ENCODE assay signal across 1 cellular context in the genomic region with DNA sequence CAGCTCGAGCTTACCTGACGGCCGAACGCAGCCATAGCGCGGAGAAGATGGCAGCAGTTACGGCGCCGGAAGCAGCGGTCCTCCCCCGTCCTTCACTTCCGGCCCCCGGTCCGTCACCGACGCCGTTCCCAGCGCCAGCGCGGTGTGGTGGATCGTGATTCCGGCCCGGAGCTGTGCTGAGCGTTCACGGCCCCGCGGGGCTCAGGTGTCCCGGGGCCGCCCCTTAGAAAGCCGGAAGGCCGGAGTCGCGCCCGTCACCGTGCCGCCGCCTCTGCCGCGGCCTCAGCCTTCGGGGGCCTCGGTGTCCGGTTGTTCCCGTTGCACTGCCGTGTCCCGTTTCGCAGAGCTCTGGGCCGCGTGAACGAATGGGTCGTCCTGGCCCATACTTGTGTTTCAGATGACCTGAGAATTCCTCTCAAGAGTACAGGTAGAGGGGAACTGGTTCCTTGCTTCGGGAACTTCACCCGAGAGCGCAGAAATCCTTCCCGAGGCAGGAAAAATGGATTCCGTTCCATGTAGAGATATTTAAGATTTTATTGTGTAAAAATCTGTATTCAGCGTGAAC.
TF ChIP-seq lines count a peak whose summit lies in the region.

A gene with protein sequence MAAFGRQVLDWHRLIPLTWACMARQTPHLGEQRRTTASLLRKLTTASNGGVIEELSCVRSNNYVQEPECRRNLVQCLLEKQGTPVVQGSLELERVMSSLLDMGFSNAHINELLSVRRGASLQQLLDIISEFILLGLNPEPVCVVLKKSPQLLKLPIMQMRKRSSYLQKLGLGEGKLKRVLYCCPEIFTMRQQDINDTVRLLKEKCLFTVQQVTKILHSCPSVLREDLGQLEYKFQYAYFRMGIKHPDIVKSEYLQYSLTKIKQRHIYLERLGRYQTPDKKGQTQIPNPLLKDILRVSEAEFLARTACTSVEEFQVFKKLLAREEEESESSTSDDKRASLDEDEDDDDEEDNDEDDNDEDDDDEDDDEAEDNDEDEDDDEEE (minus strand): TSS at position 49 of the 565 bp plus-strand sequence. CDS start 14 bp downstream, at position 35.

TF ChIP-seq in HepG2, 621 proteins besides CTCF, POLR2A, EP300 and RAD21 (continued from another document and continues in another):
- TF ChIP-seq, protein P1, sequence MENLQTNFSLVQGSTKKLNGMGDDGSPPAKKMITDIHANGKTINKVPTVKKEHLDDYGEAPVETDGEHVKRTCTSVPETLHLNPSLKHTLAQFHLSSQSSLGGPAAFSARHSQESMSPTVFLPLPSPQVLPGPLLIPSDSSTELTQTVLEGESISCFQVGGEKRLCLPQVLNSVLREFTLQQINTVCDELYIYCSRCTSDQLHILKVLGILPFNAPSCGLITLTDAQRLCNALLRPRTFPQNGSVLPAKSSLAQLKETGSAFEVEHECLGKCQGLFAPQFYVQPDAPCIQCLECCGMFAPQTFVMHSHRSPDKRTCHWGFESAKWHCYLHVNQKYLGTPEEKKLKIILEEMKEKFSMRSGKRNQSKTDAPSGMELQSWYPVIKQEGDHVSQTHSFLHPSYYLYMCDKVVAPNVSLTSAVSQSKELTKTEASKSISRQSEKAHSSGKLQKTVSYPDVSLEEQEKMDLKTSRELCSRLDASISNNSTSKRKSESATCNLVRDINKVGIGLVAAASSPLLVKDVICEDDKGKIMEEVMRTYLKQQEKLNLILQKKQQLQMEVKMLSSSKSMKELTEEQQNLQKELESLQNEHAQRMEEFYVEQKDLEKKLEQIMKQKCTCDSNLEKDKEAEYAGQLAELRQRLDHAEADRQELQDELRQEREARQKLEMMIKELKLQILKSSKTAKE (CRISPR knock-in tag; IDR thresholded peaks at IDR 0.05; ENCODE audit: borderline replicate concordance) = peak; percentile 73
- TF ChIP-seq, protein P2, sequence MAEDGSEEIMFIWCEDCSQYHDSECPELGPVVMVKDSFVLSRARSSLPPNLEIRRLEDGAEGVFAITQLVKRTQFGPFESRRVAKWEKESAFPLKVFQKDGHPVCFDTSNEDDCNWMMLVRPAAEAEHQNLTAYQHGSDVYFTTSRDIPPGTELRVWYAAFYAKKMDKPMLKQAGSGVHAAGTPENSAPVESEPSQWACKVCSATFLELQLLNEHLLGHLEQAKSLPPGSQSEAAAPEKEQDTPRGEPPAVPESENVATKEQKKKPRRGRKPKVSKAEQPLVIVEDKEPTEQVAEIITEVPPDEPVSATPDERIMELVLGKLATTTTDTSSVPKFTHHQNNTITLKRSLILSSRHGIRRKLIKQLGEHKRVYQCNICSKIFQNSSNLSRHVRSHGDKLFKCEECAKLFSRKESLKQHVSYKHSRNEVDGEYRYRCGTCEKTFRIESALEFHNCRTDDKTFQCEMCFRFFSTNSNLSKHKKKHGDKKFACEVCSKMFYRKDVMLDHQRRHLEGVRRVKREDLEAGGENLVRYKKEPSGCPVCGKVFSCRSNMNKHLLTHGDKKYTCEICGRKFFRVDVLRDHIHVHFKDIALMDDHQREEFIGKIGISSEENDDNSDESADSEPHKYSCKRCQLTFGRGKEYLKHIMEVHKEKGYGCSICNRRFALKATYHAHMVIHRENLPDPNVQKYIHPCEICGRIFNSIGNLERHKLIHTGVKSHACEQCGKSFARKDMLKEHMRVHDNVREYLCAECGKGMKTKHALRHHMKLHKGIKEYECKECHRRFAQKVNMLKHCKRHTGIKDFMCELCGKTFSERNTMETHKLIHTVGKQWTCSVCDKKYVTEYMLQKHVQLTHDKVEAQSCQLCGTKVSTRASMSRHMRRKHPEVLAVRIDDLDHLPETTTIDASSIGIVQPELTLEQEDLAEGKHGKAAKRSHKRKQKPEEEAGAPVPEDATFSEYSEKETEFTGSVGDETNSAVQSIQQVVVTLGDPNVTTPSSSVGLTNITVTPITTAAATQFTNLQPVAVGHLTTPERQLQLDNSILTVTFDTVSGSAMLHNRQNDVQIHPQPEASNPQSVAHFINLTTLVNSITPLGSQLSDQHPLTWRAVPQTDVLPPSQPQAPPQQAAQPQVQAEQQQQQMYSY (CRISPR knock-in tag; IDR thresholded peaks at IDR 0.05) = peak; percentile 86
- TF ChIP-seq ZNF496 (CRISPR knock-in tag; IDR thresholded peaks at IDR 0.05; ENCODE audit: insufficient replicate concordance) (no peak), ZNF558 (CRISPR knock-in tag; IDR thresholded peaks at IDR 0.05; ENCODE audit: borderline replicate concordance) (no peak; the same call in 1 of the 2 replicates), GATA4 (IDR thresholded peaks at IDR 0.05; ENCODE audit: borderline replicate concordance, low read depth) (peak; percentile 77), ZMYM3 (CRISPR knock-in tag; IDR thresholded peaks at IDR 0.05) (peak; percentile 93), ZNF335 (CRISPR knock-in tag; IDR thresholded peaks at IDR 0.05) (peak; percentile 97), ZNF251 (CRISPR knock-in tag; IDR thresholded peaks at IDR 0.05) (0 out of 2 replicates have a peak, but pooled peaks have one; percentile 11), KLF13 (CRISPR knock-in tag; IDR thresholded peaks at IDR 0.05) (peak; percentile 85; the same call in 1 of the 2 replicates), RXRA (CRISPR knock-in tag; IDR thresholded peaks at IDR 0.05) (peak; percentile 96), MIER3 (CRISPR knock-in tag; IDR thresholded peaks at IDR 0.05; ENCODE audit: borderline replicate concordance) (peak; percentile 99), FOXO1 (CRISPR knock-in tag; IDR thresholded peaks at IDR 0.05) (peak; percentile 97), TBP (CRISPR knock-in tag; IDR thresholded peaks at IDR 0.05) (peak; percentile 94), ZNF775 (CRISPR knock-in tag; IDR thresholded peaks at IDR 0.05; ENCODE audit: borderline replicate concordance) (no peak), ZNF549 (CRISPR knock-in tag; IDR thresholded peaks at IDR 0.05) (no peak; the same call in 1 of the 2 replicates), HCFC1 (IDR thresholded peaks at IDR 0.05; ENCODE audit: low read depth, low read length) (peak; percentile 89), RFXAP (CRISPR knock-in tag; IDR thresholded peaks at IDR 0.05; ENCODE audit: borderline replicate concordance) (peak; percentile 97), NFKB2 (CRISPR knock-in tag; IDR thresholded peaks at IDR 0.05; ENCODE audit: borderline replicate concordance) (peak; percentile 98), SMARCE1 (IDR thresholded peaks at IDR 0.05; ENCODE audit: borderline replicate concordance) (no peak), ZNF879 (CRISPR knock-in tag; IDR thresholded peaks at IDR 0.05) (peak; percentile 95), ZNF138 (CRISPR knock-in tag; IDR thresholded peaks at IDR 0.05; ENCODE audit: low read depth) (peak; percentile 22; the same call in 1 of the 2 replicates), SRF (IDR thresholded peaks at IDR 0.05; ENCODE audit: low read depth, low read length) (peak; percentile 77), ZNF468 (CRISPR knock-in tag; IDR thresholded peaks at IDR 0.05) (peak; percentile 96; the same call in 1 of the 2 replicates), MIXL1 (CRISPR knock-in tag; IDR thresholded peaks at IDR 0.05) (peak; percentile 97), ZNF670 (CRISPR knock-in tag; IDR thresholded peaks at IDR 0.05; ENCODE audit: borderline replicate concordance) (peak; percentile 99), MTF2 (CRISPR knock-in tag; IDR thresholded peaks at IDR 0.05; ENCODE audit: borderline replicate concordance) (peak; percentile 94; the same call in 1 of the 2 replicates), HNRNPH1 (optimal IDR thresholded peaks at IDR 0.05; ENCODE audit: low read depth, low read length) (no peak), SMYD3 (CRISPR knock-in tag; IDR thresholded peaks at IDR 0.05) (peak; percentile 66; the same call in 1 of the 2 replicates), ZNF354B (CRISPR knock-in tag; IDR thresholded peaks at IDR 0.05) (0 out of 2 replicates have a peak, but pooled peaks have one; percentile 16), ZBTB42 (CRISPR knock-in tag; IDR thresholded peaks at IDR 0.05) (no peak; the same call in 1 of the 2 replicates), ZNF431 (CRISPR knock-in tag; IDR thresholded peaks at IDR 0.05; ENCODE audit: borderline replicate concordance, low read depth) (no peak; the same call in 1 of the 2 replicates), MAF1 (CRISPR knock-in tag; IDR thresholded peaks at IDR 0.05; ENCODE audit: borderline replicate concordance) (peak; percentile 98), ZNF292 (CRISPR knock-in tag; IDR thresholded peaks at IDR 0.05; ENCODE audit: borderline replicate concordance, low read depth) (peak; percentile 89; the same call in 1 of the 2 replicates), PHB2 (IDR thresholded peaks at IDR 0.05; ENCODE audit: partially characterized antibody) (no peak), ZNF841 (CRISPR knock-in tag; IDR thresholded peaks at IDR 0.05; ENCODE audit: borderline replicate concordance) (0 out of 2 replicates have a peak, but pooled peaks have one; percentile 73), THYN1 (CRISPR knock-in tag; IDR thresholded peaks at IDR 0.05; ENCODE audit: borderline replicate concordance, low read depth) (no peak), GZF1 (CRISPR knock-in tag; IDR thresholded peaks at IDR 0.05) (peak; percentile 95), ZFAT (CRISPR knock-in tag; conservative IDR thresholded peaks at IDR 0.05) (0 out of 2 replicates have a peak, but pooled peaks have one; percentile 72), ZNF12 (CRISPR knock-in tag; IDR thresholded peaks at IDR 0.05) (peak; percentile 83)
- TF ChIP-seq, protein P3, sequence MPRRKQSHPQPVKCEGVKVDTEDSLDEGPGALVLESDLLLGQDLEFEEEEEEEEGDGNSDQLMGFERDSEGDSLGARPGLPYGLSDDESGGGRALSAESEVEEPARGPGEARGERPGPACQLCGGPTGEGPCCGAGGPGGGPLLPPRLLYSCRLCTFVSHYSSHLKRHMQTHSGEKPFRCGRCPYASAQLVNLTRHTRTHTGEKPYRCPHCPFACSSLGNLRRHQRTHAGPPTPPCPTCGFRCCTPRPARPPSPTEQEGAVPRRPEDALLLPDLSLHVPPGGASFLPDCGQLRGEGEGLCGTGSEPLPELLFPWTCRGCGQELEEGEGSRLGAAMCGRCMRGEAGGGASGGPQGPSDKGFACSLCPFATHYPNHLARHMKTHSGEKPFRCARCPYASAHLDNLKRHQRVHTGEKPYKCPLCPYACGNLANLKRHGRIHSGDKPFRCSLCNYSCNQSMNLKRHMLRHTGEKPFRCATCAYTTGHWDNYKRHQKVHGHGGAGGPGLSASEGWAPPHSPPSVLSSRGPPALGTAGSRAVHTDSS (CRISPR knock-in tag; conservative IDR thresholded peaks at IDR 0.05) = peak; percentile 14; the same call in 1 of the 2 replicates
- TF ChIP-seq, protein P4, sequence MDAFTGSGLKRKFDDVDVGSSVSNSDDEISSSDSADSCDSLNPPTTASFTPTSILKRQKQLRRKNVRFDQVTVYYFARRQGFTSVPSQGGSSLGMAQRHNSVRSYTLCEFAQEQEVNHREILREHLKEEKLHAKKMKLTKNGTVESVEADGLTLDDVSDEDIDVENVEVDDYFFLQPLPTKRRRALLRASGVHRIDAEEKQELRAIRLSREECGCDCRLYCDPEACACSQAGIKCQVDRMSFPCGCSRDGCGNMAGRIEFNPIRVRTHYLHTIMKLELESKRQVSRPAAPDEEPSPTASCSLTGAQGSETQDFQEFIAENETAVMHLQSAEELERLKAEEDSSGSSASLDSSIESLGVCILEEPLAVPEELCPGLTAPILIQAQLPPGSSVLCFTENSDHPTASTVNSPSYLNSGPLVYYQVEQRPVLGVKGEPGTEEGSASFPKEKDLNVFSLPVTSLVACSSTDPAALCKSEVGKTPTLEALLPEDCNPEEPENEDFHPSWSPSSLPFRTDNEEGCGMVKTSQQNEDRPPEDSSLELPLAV (CRISPR knock-in tag; conservative IDR thresholded peaks at IDR 0.05; ENCODE audit: low read depth) = 0 out of 2 replicates have a peak, but pooled peaks have one; percentile 56
- TF ChIP-seq, protein P5, sequence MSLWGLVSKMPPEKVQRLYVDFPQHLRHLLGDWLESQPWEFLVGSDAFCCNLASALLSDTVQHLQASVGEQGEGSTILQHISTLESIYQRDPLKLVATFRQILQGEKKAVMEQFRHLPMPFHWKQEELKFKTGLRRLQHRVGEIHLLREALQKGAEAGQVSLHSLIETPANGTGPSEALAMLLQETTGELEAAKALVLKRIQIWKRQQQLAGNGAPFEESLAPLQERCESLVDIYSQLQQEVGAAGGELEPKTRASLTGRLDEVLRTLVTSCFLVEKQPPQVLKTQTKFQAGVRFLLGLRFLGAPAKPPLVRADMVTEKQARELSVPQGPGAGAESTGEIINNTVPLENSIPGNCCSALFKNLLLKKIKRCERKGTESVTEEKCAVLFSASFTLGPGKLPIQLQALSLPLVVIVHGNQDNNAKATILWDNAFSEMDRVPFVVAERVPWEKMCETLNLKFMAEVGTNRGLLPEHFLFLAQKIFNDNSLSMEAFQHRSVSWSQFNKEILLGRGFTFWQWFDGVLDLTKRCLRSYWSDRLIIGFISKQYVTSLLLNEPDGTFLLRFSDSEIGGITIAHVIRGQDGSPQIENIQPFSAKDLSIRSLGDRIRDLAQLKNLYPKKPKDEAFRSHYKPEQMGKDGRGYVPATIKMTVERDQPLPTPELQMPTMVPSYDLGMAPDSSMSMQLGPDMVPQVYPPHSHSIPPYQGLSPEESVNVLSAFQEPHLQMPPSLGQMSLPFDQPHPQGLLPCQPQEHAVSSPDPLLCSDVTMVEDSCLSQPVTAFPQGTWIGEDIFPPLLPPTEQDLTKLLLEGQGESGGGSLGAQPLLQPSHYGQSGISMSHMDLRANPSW (CRISPR knock-in tag; IDR thresholded peaks at IDR 0.05; ENCODE audit: borderline replicate concordance) = peak; percentile 94; the same call in 1 of the 2 replicates
- TF ChIP-seq, protein P6, sequence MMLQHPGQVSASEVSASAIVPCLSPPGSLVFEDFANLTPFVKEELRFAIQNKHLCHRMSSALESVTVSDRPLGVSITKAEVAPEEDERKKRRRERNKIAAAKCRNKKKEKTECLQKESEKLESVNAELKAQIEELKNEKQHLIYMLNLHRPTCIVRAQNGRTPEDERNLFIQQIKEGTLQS (CRISPR knock-in tag; IDR thresholded peaks at IDR 0.05) = peak; percentile 91
- TF ChIP-seq, protein P7, sequence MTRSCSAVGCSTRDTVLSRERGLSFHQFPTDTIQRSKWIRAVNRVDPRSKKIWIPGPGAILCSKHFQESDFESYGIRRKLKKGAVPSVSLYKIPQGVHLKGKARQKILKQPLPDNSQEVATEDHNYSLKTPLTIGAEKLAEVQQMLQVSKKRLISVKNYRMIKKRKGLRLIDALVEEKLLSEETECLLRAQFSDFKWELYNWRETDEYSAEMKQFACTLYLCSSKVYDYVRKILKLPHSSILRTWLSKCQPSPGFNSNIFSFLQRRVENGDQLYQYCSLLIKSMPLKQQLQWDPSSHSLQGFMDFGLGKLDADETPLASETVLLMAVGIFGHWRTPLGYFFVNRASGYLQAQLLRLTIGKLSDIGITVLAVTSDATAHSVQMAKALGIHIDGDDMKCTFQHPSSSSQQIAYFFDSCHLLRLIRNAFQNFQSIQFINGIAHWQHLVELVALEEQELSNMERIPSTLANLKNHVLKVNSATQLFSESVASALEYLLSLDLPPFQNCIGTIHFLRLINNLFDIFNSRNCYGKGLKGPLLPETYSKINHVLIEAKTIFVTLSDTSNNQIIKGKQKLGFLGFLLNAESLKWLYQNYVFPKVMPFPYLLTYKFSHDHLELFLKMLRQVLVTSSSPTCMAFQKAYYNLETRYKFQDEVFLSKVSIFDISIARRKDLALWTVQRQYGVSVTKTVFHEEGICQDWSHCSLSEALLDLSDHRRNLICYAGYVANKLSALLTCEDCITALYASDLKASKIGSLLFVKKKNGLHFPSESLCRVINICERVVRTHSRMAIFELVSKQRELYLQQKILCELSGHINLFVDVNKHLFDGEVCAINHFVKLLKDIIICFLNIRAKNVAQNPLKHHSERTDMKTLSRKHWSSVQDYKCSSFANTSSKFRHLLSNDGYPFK (CRISPR knock-in tag; IDR thresholded peaks at IDR 0.05; ENCODE audit: borderline replicate concordance) = peak; percentile 98
